8 cellular contexts compared by ENCODE assay signal in genomic region chr10:19638873-19639233, GRCh38.
A peak's percentile ranks its signal among the peaks of the same experiment; 100 is the strongest.
DNase-seq lines count a peak whose midpoint lies in the region; ATAC-seq and TF ChIP-seq lines count a peak whose summit lies in the region.

No MANE protein-coding gene starts in this region.

- peaks cover 12% of the 10 kb centered on the region for H3K4me1 Mint-ChIP-seq in mesothelial cell of epicardium

- H3K27me3 Mint-ChIP-seq in mesothelial cell of epicardium (ENCODE audit: low read depth) = no peaks in the 10 kb centered on the region

- H3K4me1 ChIP-seq in SK-N-SH (ENCODE audit: control insufficient read depth in 1 of 2, insufficient read depth in 2 of 2, low read depth in 1 of 2, low read length in 1 of 2) (peaks cover 0 to 6% of the 10 kb centered on the region in 2 experiments; a peak in 2 of 4 replicates), colonic mucosa (no peaks in the 10 kb centered on the region), tibial artery (peaks cover 0 to 47% (median 13%) of the 10 kb centered on the region in 4 donors)

- TF ChIP-seq RAD21 in SK-N-SH (IDR thresholded peaks at IDR 0.05; ENCODE audit: low read length) = no peak

- H3K36me3 Mint-ChIP-seq in mesothelial cell of epicardium = no peaks in the 10 kb centered on the region

- peak overlapping the region; percentile 41; the same call in 1 of the 2 replicates for H3K4me2 ChIP-seq in SK-N-SH

- H3K27me3 ChIP-seq in SK-N-SH (ENCODE audit: insufficient read depth) (no peaks in the 10 kb centered on the region), colonic mucosa (no peaks in the 10 kb centered on the region), tibial artery (no peaks in the 10 kb centered on the region)

- H3K4me3 ChIP-seq in SK-N-SH (ENCODE audit: low read depth in 2 of 2, low read length in 1 of 2) = no peak overlapping the region
- H3K4me3 ChIP-seq in colonic mucosa = no peak overlapping the region
- peak overlapping the region; percentile 44 to 46 for H3K4me3 ChIP-seq in tibial artery

- TF ChIP-seq CTCF in SK-N-SH (IDR thresholded peaks at IDR 0.05) (no peak), colonic mucosa (IDR thresholded peaks at IDR 0.05) (no peak), mesothelial cell of epicardium (IDR thresholded peaks at IDR 0.05; ENCODE audit: unreplicated experiment) (no peak), tibial artery (IDR thresholded peaks at IDR 0.05) (no peak)

- no peaks in the 10 kb centered on the region for H3K9me2 ChIP-seq in SK-N-SH

- POLR2A ChIA-PET in SK-N-SH (lab: Yijun Ruan, JAX) = no interaction called here

- H3K9ac ChIP-seq in SK-N-SH (no peak overlapping the region), colonic mucosa (ENCODE audit: low read depth in 2 of 2, low read length in 2 of 2) (no peak overlapping the region)

- peaks cover 13% of the 10 kb centered on the region for H3F3A ChIP-seq in SK-N-SH (replicated peaks; ENCODE audit: insufficient read depth)

- H3K9me3 Mint-ChIP-seq in mesothelial cell of epicardium = no peaks in the 10 kb centered on the region

- no peaks in the 10 kb centered on the region for H4K20me1 ChIP-seq in SK-N-SH (ENCODE audit: insufficient read depth)

- H3K9me3 ChIP-seq in SK-N-SH = no peaks in the 10 kb centered on the region
- H3K9me3 ChIP-seq in colonic mucosa = no peaks in the 10 kb centered on the region
- H3K9me3 ChIP-seq in tibial artery = no peaks in the 10 kb centered on the region

- peak overlapping the region; percentile 80; the same call in 1 of the 2 replicates for H2AFZ ChIP-seq in SK-N-SH (ENCODE audit: low read depth)

- H3K36me3 ChIP-seq in SK-N-SH (replicated peaks in 1 of 2; ENCODE audit: control insufficient read depth in 1 of 2, insufficient read depth in 2 of 2, low read length in 1 of 2) = no peaks in the 10 kb centered on the region
- no peaks in the 10 kb centered on the region for H3K36me3 ChIP-seq in colonic mucosa
- H3K36me3 ChIP-seq in tibial artery = no peaks in the 10 kb centered on the region

- intact Hi-C loops in colonic mucosa (cut with DNase I) = no loop called here
- intact Hi-C loops in tibial artery (cut with DNase I; ENCODE audit: low total_unique reads) = no loop called here

- WGBS in SK-N-SH (ENCODE audit: low lambda C conversion rate) = 58% methylated on average over 4 of the region's 4 CpGs

- H3K27ac ChIP-seq in SK-N-SH (ENCODE audit: low read depth in 2 of 2, low read length in 1 of 2) (peak overlapping the region; percentile 67 to 86; a peak in 3 of 4 replicates), colonic mucosa (peak overlapping the region; percentile 11), tibial artery (peak overlapping the region; percentile 71 to 81)

- peak overlapping the region; percentile 25 for H3K4me3 Mint-ChIP-seq in mesothelial cell of epicardium

- no peak for TF ChIP-seq EP300 in SK-N-SH (IDR thresholded peaks at IDR 0.05; ENCODE audit: borderline replicate concordance in 1 of 2, low read depth in 1 of 2, low read length in 1 of 2)

- DNase-seq in SK-N-SH = no peak
- DNase-seq in colonic mucosa = no peak
- no peak for DNase-seq in mesothelial cell of epicardium (ENCODE audit: low spot score in 2 of 2, unreplicated experiment in 2 of 2)
- no peak for DNase-seq in tibial artery
- no peak for DNase-seq in epidermal melanocyte (ENCODE audit: insufficient read length, low spot score)

- no peak; the same call in 2 of the 3 replicates for ATAC-seq in SK-N-SH treated with all-trans-retinoic acid at 6 μM for 48 hours
- no peak for ATAC-seq in HG03135 (IDR thresholded peaks at IDR 0.05; ENCODE audit: unreplicated experiment)
- no peak for ATAC-seq in GM18498 (IDR thresholded peaks at IDR 0.05; ENCODE audit: unreplicated experiment)

- H3K79me2 ChIP-seq in SK-N-SH (ENCODE audit: insufficient read depth) = no peaks in the 10 kb centered on the region

- CTCF ChIA-PET in SK-N-SH (lab: Yijun Ruan, JAX) = no interaction called here

- H3K27ac Mint-ChIP-seq in mesothelial cell of epicardium = peak overlapping the region; percentile 54

TF ChIP-seq in SK-N-SH, 30 proteins besides CTCF, POLR2A, EP300 and RAD21 (continues in another document):
- TF ChIP-seq RCOR1 (IDR thresholded peaks at IDR 0.05; ENCODE audit: low read length) (no peak), YY1 (IDR thresholded peaks at IDR 0.05; ENCODE audit: low read depth) (no peak), EZH2phosphoT487 (IDR thresholded peaks at IDR 0.05; ENCODE audit: borderline replicate concordance, low read depth) (no peak), SIN3A (IDR thresholded peaks at IDR 0.05; ENCODE audit: borderline replicate concordance, low read depth, low read length) (no peak), MXI1 (IDR thresholded peaks at IDR 0.05; ENCODE audit: low read depth, low read length) (no peak), NRF1 (IDR thresholded peaks at IDR 0.05; ENCODE audit: low read depth, low read length) (no peak)
- TF ChIP-seq, protein P1, sequence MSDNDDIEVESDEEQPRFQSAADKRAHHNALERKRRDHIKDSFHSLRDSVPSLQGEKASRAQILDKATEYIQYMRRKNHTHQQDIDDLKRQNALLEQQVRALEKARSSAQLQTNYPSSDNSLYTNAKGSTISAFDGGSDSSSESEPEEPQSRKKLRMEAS (IDR thresholded peaks at IDR 0.05; ENCODE audit: low read depth) = no peak
- TF ChIP-seq, protein P2, sequence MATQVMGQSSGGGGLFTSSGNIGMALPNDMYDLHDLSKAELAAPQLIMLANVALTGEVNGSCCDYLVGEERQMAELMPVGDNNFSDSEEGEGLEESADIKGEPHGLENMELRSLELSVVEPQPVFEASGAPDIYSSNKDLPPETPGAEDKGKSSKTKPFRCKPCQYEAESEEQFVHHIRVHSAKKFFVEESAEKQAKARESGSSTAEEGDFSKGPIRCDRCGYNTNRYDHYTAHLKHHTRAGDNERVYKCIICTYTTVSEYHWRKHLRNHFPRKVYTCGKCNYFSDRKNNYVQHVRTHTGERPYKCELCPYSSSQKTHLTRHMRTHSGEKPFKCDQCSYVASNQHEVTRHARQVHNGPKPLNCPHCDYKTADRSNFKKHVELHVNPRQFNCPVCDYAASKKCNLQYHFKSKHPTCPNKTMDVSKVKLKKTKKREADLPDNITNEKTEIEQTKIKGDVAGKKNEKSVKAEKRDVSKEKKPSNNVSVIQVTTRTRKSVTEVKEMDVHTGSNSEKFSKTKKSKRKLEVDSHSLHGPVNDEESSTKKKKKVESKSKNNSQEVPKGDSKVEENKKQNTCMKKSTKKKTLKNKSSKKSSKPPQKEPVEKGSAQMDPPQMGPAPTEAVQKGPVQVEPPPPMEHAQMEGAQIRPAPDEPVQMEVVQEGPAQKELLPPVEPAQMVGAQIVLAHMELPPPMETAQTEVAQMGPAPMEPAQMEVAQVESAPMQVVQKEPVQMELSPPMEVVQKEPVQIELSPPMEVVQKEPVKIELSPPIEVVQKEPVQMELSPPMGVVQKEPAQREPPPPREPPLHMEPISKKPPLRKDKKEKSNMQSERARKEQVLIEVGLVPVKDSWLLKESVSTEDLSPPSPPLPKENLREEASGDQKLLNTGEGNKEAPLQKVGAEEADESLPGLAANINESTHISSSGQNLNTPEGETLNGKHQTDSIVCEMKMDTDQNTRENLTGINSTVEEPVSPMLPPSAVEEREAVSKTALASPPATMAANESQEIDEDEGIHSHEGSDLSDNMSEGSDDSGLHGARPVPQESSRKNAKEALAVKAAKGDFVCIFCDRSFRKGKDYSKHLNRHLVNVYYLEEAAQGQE (IDR thresholded peaks at IDR 0.05; ENCODE audit: low read depth, low read length) = no peak

TF ChIP-seq in SK-N-SH treated with all-trans-retinoic acid at 6 μM for 48 hours, 23 proteins besides CTCF, POLR2A, EP300 and RAD21:
- no peak for TF ChIP-seq RARB (CRISPR knock-in tag; IDR thresholded peaks at IDR 0.05)
- TF ChIP-seq ESRRG (CRISPR knock-in tag; IDR thresholded peaks at IDR 0.05) = no peak
- TF ChIP-seq GLIS3 (CRISPR knock-in tag; IDR thresholded peaks at IDR 0.05) = no peak
- TF ChIP-seq, protein P3, sequence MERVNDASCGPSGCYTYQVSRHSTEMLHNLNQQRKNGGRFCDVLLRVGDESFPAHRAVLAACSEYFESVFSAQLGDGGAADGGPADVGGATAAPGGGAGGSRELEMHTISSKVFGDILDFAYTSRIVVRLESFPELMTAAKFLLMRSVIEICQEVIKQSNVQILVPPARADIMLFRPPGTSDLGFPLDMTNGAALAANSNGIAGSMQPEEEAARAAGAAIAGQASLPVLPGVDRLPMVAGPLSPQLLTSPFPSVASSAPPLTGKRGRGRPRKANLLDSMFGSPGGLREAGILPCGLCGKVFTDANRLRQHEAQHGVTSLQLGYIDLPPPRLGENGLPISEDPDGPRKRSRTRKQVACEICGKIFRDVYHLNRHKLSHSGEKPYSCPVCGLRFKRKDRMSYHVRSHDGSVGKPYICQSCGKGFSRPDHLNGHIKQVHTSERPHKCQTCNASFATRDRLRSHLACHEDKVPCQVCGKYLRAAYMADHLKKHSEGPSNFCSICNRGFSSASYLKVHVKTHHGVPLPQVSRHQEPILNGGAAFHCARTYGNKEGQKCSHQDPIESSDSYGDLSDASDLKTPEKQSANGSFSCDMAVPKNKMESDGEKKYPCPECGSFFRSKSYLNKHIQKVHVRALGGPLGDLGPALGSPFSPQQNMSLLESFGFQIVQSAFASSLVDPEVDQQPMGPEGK (CRISPR knock-in tag; IDR thresholded peaks at IDR 0.05; ENCODE audit: borderline replicate concordance) = no peak
- no peak for TF ChIP-seq OSR1 (CRISPR knock-in tag; IDR thresholded peaks at IDR 0.05)

Comparison
In these comparisons a context has a peak if more than half of its experiments do, and no peak if none do; other contexts are left out.
1. H3K27ac ChIP-seq: peak in every context shown above with its lines; median percentile 76 in SK-N-SH; 76 in tibial artery; 11 in colonic mucosa.
2. H3K4me3 ChIP-seq: peak in tibial artery (2 of 2); none in SK-N-SH (0 of 2) and colonic mucosa (single experiment).